ENCODE assay signal across 8 cellular contexts in the genomic region with DNA sequence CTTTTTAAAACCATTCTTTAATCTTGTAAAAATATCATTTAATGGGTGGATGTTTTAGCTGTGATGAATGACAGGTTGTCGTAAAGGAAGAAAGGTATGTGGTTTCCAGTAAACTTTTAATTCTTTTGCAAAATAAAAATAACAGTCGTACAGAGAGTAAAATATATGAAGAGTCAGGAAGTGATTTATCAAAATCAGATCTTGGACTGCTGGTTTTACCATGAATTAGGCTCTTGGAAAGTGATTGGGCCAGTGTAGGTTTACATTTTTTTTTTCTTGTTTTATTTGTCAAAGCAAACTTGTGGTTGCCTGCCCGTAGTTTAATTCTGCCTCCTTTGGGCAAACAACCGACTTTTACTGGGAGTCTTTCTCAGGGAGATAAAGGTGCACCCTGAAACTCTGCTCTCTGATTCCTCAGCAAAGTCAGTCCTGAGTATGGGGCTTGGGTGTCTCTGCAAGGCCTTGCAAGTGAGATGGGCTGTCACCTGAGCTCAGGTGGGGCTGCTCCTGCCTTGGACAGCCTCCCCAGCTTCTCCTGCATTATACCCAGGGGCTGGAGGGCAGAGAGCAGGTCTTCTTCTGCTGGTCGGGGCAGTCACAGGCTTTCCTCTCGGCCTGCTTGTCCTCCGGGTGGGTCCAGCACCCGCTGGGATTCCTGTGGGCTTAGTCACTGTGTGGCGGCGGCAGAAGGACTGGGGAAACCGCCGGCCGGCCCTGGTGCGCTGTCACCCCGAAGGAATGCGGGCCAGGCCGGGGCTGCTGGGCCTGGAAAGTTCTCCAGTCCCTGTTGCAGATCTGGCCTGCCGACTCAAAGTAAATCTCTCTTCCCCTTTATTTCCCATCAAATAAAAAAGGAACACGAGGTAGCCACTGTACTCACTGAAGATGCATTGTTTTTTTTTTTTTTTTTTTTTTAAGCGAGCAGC.
A peak's percentile ranks its signal among the peaks of the same experiment; 100 is the strongest.
DNase-seq lines count a peak whose midpoint lies in the region; ATAC-seq and TF ChIP-seq lines count a peak whose summit lies in the region.

No MANE protein-coding gene starts in this region.

- no TSS peak for BruUV-seq in A673 (replicated peaks; lab: Mats Ljungman, UMichigan)

- H3K4me1 ChIP-seq in A673 (ENCODE audit: insufficient read depth, low read length, poor library complexity, severe bottlenecking) (peaks cover 34% of the 10 kb centered on the region), mucosa of rectum (ENCODE audit: control insufficient read depth in 2 of 2, insufficient read depth in 2 of 2, low read length in 2 of 2) (peaks cover 11 to 39% of the 10 kb centered on the region in 2 donors)

- H3K36me3 ChIP-seq in A673 (ENCODE audit: insufficient read depth, low read length, poor library complexity, severe bottlenecking) = no peaks in the 10 kb centered on the region
- no peaks in the 10 kb centered on the region for H3K36me3 ChIP-seq in mucosa of rectum (ENCODE audit: control insufficient read depth in 2 of 2, insufficient read depth in 2 of 2, low read length in 2 of 2)

- H3K27me3 ChIP-seq in A673 (replicated peaks; ENCODE audit: insufficient read depth, low read depth, low read length, poor library complexity) (no peaks in the 10 kb centered on the region), mucosa of rectum (ENCODE audit: control insufficient read depth in 2 of 2, insufficient read depth in 2 of 2, low read length in 2 of 2) (no peaks in the 10 kb centered on the region)

- no peak overlapping the region for H3K4me3 ChIP-seq in A673 (ENCODE audit: low read depth, low read length, poor library complexity, severe bottlenecking)
- H3K4me3 ChIP-seq in mucosa of rectum (ENCODE audit: low read length in 2 of 2) = peak overlapping the region in 1 of 2 donors; percentile 14

- DNase-seq in A673 (ENCODE audit: low spot score) = peak; percentile 76
- peak; percentile 100 for DNase-seq in NCI-H226
- DNase-seq in NCI-H748 treated with DMSO at 0.1 percent for 48 hours (lab: John Stamatoyannopoulos, UW) = no peak
- no peak for DNase-seq in stimulated activated CD4-positive, alpha-beta T cell treated with anti-CD3 and anti-CD28 coated beads, Interleukin-4, amount 100 ng/mL, for 4 hours
- DNase-seq in stimulated activated CD4-positive, alpha-beta T cell treated with anti-CD3 and anti-CD28 coated beads, Interleukin-2, amount 100 ng/mL, for 48 hours = no peak
- no peak for DNase-seq in DMS114 treated with DMSO at 0.1 percent for 48 hours (lab: John Stamatoyannopoulos, UW; ENCODE audit: unreplicated experiment)

- H3K9ac ChIP-seq in mucosa of rectum (ENCODE audit: low read depth in 1 of 2, low read length in 2 of 2) = peak overlapping the region in 1 of 2 donors; percentile 53

- intact Hi-C loops in A673 (cut with micrococcal nuclease; ENCODE audit: unreplicated experiment) = no loop called here

- H3K27ac ChIP-seq in A673 (ENCODE audit: low read depth, low read length, poor library complexity, severe bottlenecking) = no peak overlapping the region
- H3K27ac ChIP-seq in mucosa of rectum (ENCODE audit: low read depth in 2 of 2, low read length in 2 of 2) = peak overlapping the region; percentile 72 to 80

- CTCF ChIA-PET in A673 (lab: Charles Lee) = no interaction called here

- POLR2A ChIA-PET in A673 (lab: Charles Lee; ENCODE audit: low non-redundant PET) = no interaction called here

- TF ChIP-seq CTCF in A673 (conservative IDR thresholded peaks at IDR 0.05; ENCODE audit: low read depth, low read length) = no peak

- ATAC-seq in esophagus mucosa = peak; percentile 97

- no peaks in the 10 kb centered on the region for H3K9me3 ChIP-seq in A673 (ENCODE audit: low read depth, low read length, poor library complexity, severe bottlenecking)
- H3K9me3 ChIP-seq in mucosa of rectum (ENCODE audit: control insufficient read depth in 2 of 2, low read length in 2 of 2) = no peaks in the 10 kb centered on the region

Comparison
In these comparisons a context has a peak if more than half of its experiments do, and no peak if none do; other contexts are left out.
1. DNase-seq: peak in A673 (single experiment) and NCI-H226 (single experiment); none in NCI-H748 treated with DMSO at 0.1 percent for 48 hours (single experiment), stimulated activated CD4-positive, alpha-beta T cell treated with anti-CD3 and anti-CD28 coated beads, Interleukin-4, amount 100 ng/mL, for 4 hours (0 of 2), stimulated activated CD4-positive, alpha-beta T cell treated with anti-CD3 and anti-CD28 coated beads, Interleukin-2, amount 100 ng/mL, for 48 hours (0 of 2) and DMS114 treated with DMSO at 0.1 percent for 48 hours (single experiment).